In genomic region chrX:54794795-54795194, GRCh38 we compare ENCODE assay signal across 21 cellular contexts. TPM values are rescaled to one million over a fixed set of nuclear protein-coding genes. Genes with fewer than 3 reads are reported as not detected.
DNase-seq lines count a peak whose midpoint lies in the region; ATAC-seq, FAIRE-seq and TF ChIP-seq lines count a peak whose summit lies in the region.
"Had no signal": no experiment of that assay in that cellular context is flagged by ENCODE, and none has a peak within 500 bp of the region (broad histone marks: within the 10 kb centered on the region; RNA-seq: fewer than 3 reads in every experiment).

No MANE protein-coding gene starts in this region.

- H3K4me1 ChIP-seq in HepG2 (ENCODE audit: insufficient read depth, low read length) (peaks cover 5% of the 10 kb centered on the region; the same call in 1 of the 2 replicates), SJCRH30 (no peaks in the 10 kb centered on the region), tibial artery (no peaks in the 10 kb centered on the region)
- H3K4me1 ChIP-seq: A549, BLaER1, HAP-1 had no signal

- H2AFZ ChIP-seq in HepG2 (ENCODE audit: low read length), result no peak overlapping the region
- H2AFZ ChIP-seq: GM23248 had no signal

- H3K4me3 ChIP-seq in HepG2 (replicated peaks in 1 of 3; ENCODE audit: insufficient read depth in 1 of 3, low read depth in 2 of 3, low read length in 3 of 3) (no peak overlapping the region), SJCRH30 (no peak overlapping the region), tibial artery (no peak overlapping the region)
- H3K4me3 ChIP-seq: A549, BLaER1, GM23248, HAP-1 had no signal

- peak overlapping the region; percentile 33; the same call in 1 of the 2 replicates for H3K4me2 ChIP-seq in HepG2 (ENCODE audit: low read depth, low read length)
- H3K4me2 ChIP-seq: A549, BLaER1 had no signal

- POLR2A ChIA-PET in HepG2 (lab: Yijun Ruan, JAX), result no interaction called here

- CTCF ChIA-PET in HepG2 (lab: Yijun Ruan, JAX; ENCODE audit: low intra/inter-chr PET ratio, low total read pairs), result no interaction called here

- H3K27ac Mint-ChIP-seq in progenitor cell of endocrine pancreas, result peak overlapping the region; percentile 76
- H3K27ac Mint-ChIP-seq: CD8-positive, alpha-beta T cell had no signal

- no peak for TF ChIP-seq RAD21 in HepG2 (CRISPR knock-in tag; IDR thresholded peaks at IDR 0.05)

- ATAC-seq in HepG2, result peak; percentile 62
- ATAC-seq: A549; CD8-positive, alpha-beta T cell had no signal

- no peak for TF ChIP-seq POLR2A in HepG2 (IDR thresholded peaks at IDR 0.05; ENCODE audit: insufficient read depth in 1 of 2, low read depth in 2 of 2, low read length in 2 of 2)

- TF ChIP-seq CTCF in HepG2 (CRISPR knock-in tag; IDR thresholded peaks at IDR 0.05), result no peak
- no peak for TF ChIP-seq CTCF in progenitor cell of endocrine pancreas (IDR thresholded peaks at IDR 0.05; ENCODE audit: unreplicated experiment)
- TF ChIP-seq CTCF in tibial artery (IDR thresholded peaks at IDR 0.05), result no peak

- peaks cover 10% of the 10 kb centered on the region for H3K9me3 Mint-ChIP-seq in progenitor cell of endocrine pancreas (ENCODE audit: low read depth)
- H3K9me3 Mint-ChIP-seq: CD8-positive, alpha-beta T cell had no signal

- no peaks in the 10 kb centered on the region for H3K36me3 ChIP-seq in HepG2 (replicated peaks in 1 of 2; ENCODE audit: control insufficient read depth in 1 of 2, insufficient read depth in 2 of 2, low read length in 2 of 2)
- no peaks in the 10 kb centered on the region for H3K36me3 ChIP-seq in SJCRH30
- H3K36me3 ChIP-seq in tibial artery, result no peaks in the 10 kb centered on the region
- H3K36me3 ChIP-seq: BLaER1, HAP-1 had no signal

- in situ Hi-C loops in HepG2 (cut with HindIII; ENCODE audit: extremely low pct_ligation_motif_present, low pct_unique_long_range_greater_than_20kb), result no loop called here

- BruUV-seq in HepG2 (replicated peaks; lab: Mats Ljungman, UMichigan), result no TSS peak

- H3K9me3 ChIP-seq in HepG2 (ENCODE audit: low read length) (no peaks in the 10 kb centered on the region), SJCRH30 (replicated peaks) (no peaks in the 10 kb centered on the region), tibial artery (no peaks in the 10 kb centered on the region)
- H3K9me3 ChIP-seq: A549, BLaER1, HAP-1 had no signal

- TF ChIP-seq EP300 in HepG2 (IDR thresholded peaks at IDR 0.05; ENCODE audit: low read depth in 2 of 2, low read length in 2 of 2) (no peak), HepG2 (CRISPR knock-in tag; IDR thresholded peaks at IDR 0.05; ENCODE audit: borderline replicate concordance) (no peak)

- H3K4me3 Mint-ChIP-seq in progenitor cell of endocrine pancreas (ENCODE audit: low read depth), result no peak overlapping the region
- H3K4me3 Mint-ChIP-seq: CD8-positive, alpha-beta T cell had no signal

- no peak for FAIRE-seq in HepG2 (lab: Jason Lieb, UNC)
- FAIRE-seq: A549, GM12892, GM18507 had no signal

- DNase-seq in NCI-H510A treated with DMSO at 0.1 percent for 48 hours (lab: John Stamatoyannopoulos, UW), result peak; percentile 3
- no peak for DNase-seq in NCI-H510A (lab: John Stamatoyannopoulos, UW)
- peak; percentile 9 for DNase-seq in DMS53 treated with DMSO at 0.1 percent for 48 hours (lab: John Stamatoyannopoulos, UW; ENCODE audit: unreplicated experiment)
- DNase-seq in HepG2 (ENCODE audit: low spot score), result no peak
- no peak for DNase-seq in progenitor cell of endocrine pancreas (ENCODE audit: low spot score, unreplicated experiment)
- DNase-seq in SJCRH30, result no peak
- no peak for DNase-seq in NCI-H69 (lab: John Stamatoyannopoulos, UW)
- no peak for DNase-seq in tibial artery
- DNase-seq: Calu3; CD8-positive, alpha-beta T cell; DMS79; GDM1; GM23248 had no signal

- no peaks in the 10 kb centered on the region for H3K79me2 ChIP-seq in HepG2 (ENCODE audit: insufficient read depth, low read length)

- H3K9ac ChIP-seq in HepG2 (ENCODE audit: insufficient read depth, low read depth, low read length), result no peak overlapping the region
- H3K9ac ChIP-seq: BLaER1, GM23248 had no signal

- no peaks in the 10 kb centered on the region; a peak in 1 of 5 replicates for H3K27me3 ChIP-seq in HepG2 (ENCODE audit: control insufficient read depth in 1 of 2, insufficient read depth in 2 of 2, low read length in 2 of 2)
- no peaks in the 10 kb centered on the region for H3K27me3 ChIP-seq in SJCRH30
- H3K27me3 ChIP-seq in tibial artery, result no peaks in the 10 kb centered on the region

- 0% methylated on average over 4 of the region's 4 CpGs for WGBS in HepG2 (ENCODE audit: low lambda C conversion rate)

- H4K20me1 ChIP-seq in HepG2 (ENCODE audit: insufficient read depth, low read length), result no peaks in the 10 kb centered on the region
- H4K20me1 ChIP-seq: BLaER1 had no signal

- peaks cover 2% of the 10 kb centered on the region for H3K27me3 Mint-ChIP-seq in progenitor cell of endocrine pancreas

- H3K36me3 Mint-ChIP-seq in progenitor cell of endocrine pancreas (ENCODE audit: insufficient read depth), result no peaks in the 10 kb centered on the region
- H3K36me3 Mint-ChIP-seq: CD8-positive, alpha-beta T cell had no signal

- intact Hi-C loops in HepG2 (cut with micrococcal nuclease; ENCODE audit: unreplicated experiment) (no loop called here), tibial artery (cut with DNase I; ENCODE audit: low total_unique reads) (no loop called here)

- peaks cover 3% of the 10 kb centered on the region for H3K4me1 Mint-ChIP-seq in progenitor cell of endocrine pancreas (ENCODE audit: low read depth)

- H3K27ac ChIP-seq in HepG2 (ENCODE audit: extremely low read length, insufficient read depth, low read length) (no peak overlapping the region), SJCRH30 (no peak overlapping the region), tibial artery (no peak overlapping the region)
- H3K27ac ChIP-seq: 22Rv1, A549, BLaER1, GM23248 had no signal

TF ChIP-seq in HepG2, 621 proteins besides CTCF, POLR2A, EP300 and RAD21 (continues in another document):
- TF ChIP-seq FOXP1 (IDR thresholded peaks at IDR 0.05) (no peak), FOXP1 (CRISPR knock-in tag; IDR thresholded peaks at IDR 0.05) (peak; percentile 17; the same call in 1 of the 2 replicates), ZNF580 (CRISPR knock-in tag; IDR thresholded peaks at IDR 0.05; ENCODE audit: borderline replicate concordance, low read depth) (no peak)

RNA-seq across cellular contexts. Expression of gene ITIH6, which starts 3.3 kb away (rescaled TPM):
- total RNA-seq in HepG2 (2016; rRNA removed; fragmentation: Illumina TruSeq; extraction: Trizol), result not detected in 2 replicates
- not detected in 2 replicates for total RNA-seq in HepG2 (2016; cell fraction: cytosol; rRNA removed; fragmentation: Illumina TruSeq; extraction: Trizol; ENCODE audit: low read depth)
- not detected in 2 replicates for total RNA-seq in HepG2 (2016; cell fraction: insoluble cytoplasmic fraction; rRNA removed; fragmentation: Illumina TruSeq; extraction: Trizol)
- total RNA-seq in HepG2 (2016; cell fraction: membrane; rRNA removed; fragmentation: Illumina TruSeq; extraction: Trizol), result not detected in 2 replicates
- not detected in 2 replicates for total RNA-seq in HepG2 (2016; cell fraction: nucleus; rRNA removed; fragmentation: Illumina TruSeq; extraction: Trizol)
- not detected in 2 replicates for polyA plus RNA-seq in HepG2 (2011; rRNA removed)
- not detected in 2 replicates for polyA plus RNA-seq in HepG2 (2011; cell fraction: cytosol; rRNA removed)
- not detected in 2 replicates for polyA plus RNA-seq in HepG2 (2011; cell fraction: nucleus; rRNA removed)
- not detected in 2 replicates for polyA plus RNA-seq in HepG2 (2012)
- polyA plus RNA-seq in HepG2 (2016; cell fraction: cytosol; fragmentation: Illumina TruSeq; extraction: Trizol; ENCODE audit: low read depth), result not detected in 2 replicates
- not detected in 2 replicates for polyA plus RNA-seq in HepG2 (2016; cell fraction: insoluble cytoplasmic fraction; fragmentation: Illumina TruSeq; extraction: Trizol; ENCODE audit: low read depth)
- not detected in 2 replicates for polyA plus RNA-seq in HepG2 (2016; cell fraction: membrane; fragmentation: Illumina TruSeq; extraction: Trizol; ENCODE audit: low read depth)
- polyA plus RNA-seq in HepG2 (2016; cell fraction: nucleus; fragmentation: Illumina TruSeq; extraction: Trizol; ENCODE audit: insufficient read depth, low read depth), result not detected in 2 replicates
- not detected in 2 replicates for polyA minus RNA-seq in HepG2 (2011; rRNA and poly(A)+ RNA removed; ENCODE audit: low replicate concordance)
- polyA minus RNA-seq in HepG2 (2011; cell fraction: cytosol; rRNA and poly(A)+ RNA removed), result not detected in 2 replicates
- not detected in 2 replicates for polyA minus RNA-seq in HepG2 (2011; cell fraction: nucleus; rRNA and poly(A)+ RNA removed)
- not detected in 2 replicates for total RNA-seq in progenitor cell of endocrine pancreas
- total RNA-seq in SJCRH30 (2014; rRNA removed; shearing (Covaris generic)), result not detected in 2 replicates
- total RNA-seq: Calu3; CD8-positive, alpha-beta T cell; Daoy; GM23248; H4 had no signal
- polyA plus RNA-seq: GM23248 had no signal

RNA-seq across cellular contexts. Expression of gene MAGED2, which starts 12.8 kb away (rescaled TPM):
- total RNA-seq in HepG2 (2016; rRNA removed; fragmentation: Illumina TruSeq; extraction: Trizol) (144 and 153 TPM in 2 replicates), progenitor cell of endocrine pancreas (244 and 247 TPM in 2 replicates)
- total RNA-seq in HepG2 (2016; cell fraction: cytosol; rRNA removed; fragmentation: Illumina TruSeq; extraction: Trizol; ENCODE audit: low read depth), result 11.4 and 13.5 TPM in 2 replicates
- 140 and 162 TPM in 2 replicates for total RNA-seq in HepG2 (2016; cell fraction: insoluble cytoplasmic fraction; rRNA removed; fragmentation: Illumina TruSeq; extraction: Trizol)
- 20.7 and 21.0 TPM in 2 replicates for total RNA-seq in HepG2 (2016; cell fraction: membrane; rRNA removed; fragmentation: Illumina TruSeq; extraction: Trizol)
- 133 and 156 TPM in 2 replicates for total RNA-seq in HepG2 (2016; cell fraction: nucleus; rRNA removed; fragmentation: Illumina TruSeq; extraction: Trizol)
- polyA plus RNA-seq in HepG2 (2011; rRNA removed), result 142 and 144 TPM in 2 replicates
- 120 and 133 TPM in 2 replicates for polyA plus RNA-seq in HepG2 (2011; cell fraction: cytosol; rRNA removed)
- 318 and 419 TPM in 2 replicates for polyA plus RNA-seq in HepG2 (2011; cell fraction: nucleus; rRNA removed)
- 109 and 144 TPM in 2 replicates for polyA plus RNA-seq in HepG2 (2012)
- polyA plus RNA-seq in HepG2 (2016; cell fraction: cytosol; fragmentation: Illumina TruSeq; extraction: Trizol; ENCODE audit: low read depth), result 12.9 and 13.3 TPM in 2 replicates
- 130 and 144 TPM in 2 replicates for polyA plus RNA-seq in HepG2 (2016; cell fraction: insoluble cytoplasmic fraction; fragmentation: Illumina TruSeq; extraction: Trizol; ENCODE audit: low read depth)
- polyA plus RNA-seq in HepG2 (2016; cell fraction: membrane; fragmentation: Illumina TruSeq; extraction: Trizol; ENCODE audit: low read depth), result 15.2 and 17.4 TPM in 2 replicates
- 241 and 244 TPM in 2 replicates for polyA plus RNA-seq in HepG2 (2016; cell fraction: nucleus; fragmentation: Illumina TruSeq; extraction: Trizol; ENCODE audit: insufficient read depth, low read depth)
- polyA minus RNA-seq in HepG2 (2011; rRNA and poly(A)+ RNA removed; ENCODE audit: low replicate concordance), result 48.9 and 65.5 TPM in 2 replicates
- 34.1 and 38.1 TPM in 2 replicates for polyA minus RNA-seq in HepG2 (2011; cell fraction: cytosol; rRNA and poly(A)+ RNA removed)
- 64.3 and 72.0 TPM in 2 replicates for polyA minus RNA-seq in HepG2 (2011; cell fraction: nucleus; rRNA and poly(A)+ RNA removed)
- total RNA-seq in SJCRH30 (2014; rRNA removed; shearing (Covaris generic)), result 153 and 168 TPM in 2 replicates

Comparison
In these comparisons a context has a peak if more than half of its experiments do, and no peak if none do; other contexts are left out.
1. DNase-seq: peak in NCI-H510A treated with DMSO at 0.1 percent for 48 hours (single experiment) and DMS53 treated with DMSO at 0.1 percent for 48 hours (single experiment); none in NCI-H510A (single experiment), HepG2 (single experiment), progenitor cell of endocrine pancreas (single experiment), SJCRH30 (0 of 2), NCI-H69 (single experiment) and tibial artery (0 of 2).